8 cellular contexts compared by ENCODE assay signal in the genomic region with DNA sequence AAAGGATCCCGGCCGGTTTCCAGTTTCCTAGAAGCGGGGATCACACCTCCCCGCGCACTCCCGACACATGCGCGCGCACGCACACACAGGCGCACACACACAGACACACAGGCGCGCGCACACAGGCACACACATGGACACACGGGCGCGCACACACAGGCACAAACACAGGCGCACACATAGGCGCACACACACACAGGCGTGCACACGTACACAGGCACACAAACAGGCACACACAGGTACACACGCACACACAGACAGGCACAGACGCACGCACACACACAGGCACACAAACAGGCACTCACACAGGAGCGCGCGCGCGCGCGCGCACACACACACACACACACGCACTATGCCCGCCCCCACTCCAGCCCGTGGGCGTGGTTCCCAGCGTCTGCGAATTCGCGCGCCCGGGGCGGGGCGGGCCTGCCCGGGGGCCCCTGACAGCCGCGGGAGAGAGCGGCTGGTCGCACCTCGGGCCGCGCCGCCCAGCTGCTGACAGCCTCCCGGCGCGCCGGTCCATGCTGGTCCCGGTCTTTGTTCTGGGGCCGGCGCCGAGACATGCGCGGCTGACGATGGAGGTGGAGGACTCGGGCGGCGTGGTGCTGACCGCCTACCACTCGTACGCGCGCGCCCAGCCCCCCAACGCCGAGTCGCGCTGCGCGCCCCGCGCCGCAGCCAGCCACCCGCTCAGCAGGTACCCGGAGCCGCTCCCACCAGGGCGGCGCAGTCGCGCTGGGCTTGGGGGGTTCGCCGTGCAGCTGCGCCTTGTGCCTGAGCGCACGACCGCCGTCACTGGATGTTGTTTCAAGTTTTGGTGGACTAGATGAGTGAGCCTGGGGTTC.
DNase-seq lines count a peak whose midpoint lies in the region; ATAC-seq and TF ChIP-seq lines count a peak whose summit lies in the region.

TSS of gene ARHGAP28 (plus strand) at position 470 of the 845 bp plus-strand sequence. CDS start at position 576, 106 bp downstream.

- no peaks in the 10 kb centered on the region for H3K36me3 Mint-ChIP-seq in dendritic cell treated with granulocyte-macrophage colony-stimulating factor and Interleukin-4, amounts not matched to agents 40 ng/mL and 50 ng/mL, for 4 days (ENCODE audit: low read depth)

- ATAC-seq in GM18868 (IDR thresholded peaks at IDR 0.05; ENCODE audit: unreplicated experiment) = peak; percentile 64

- DNase-seq in Ammon's horn (ENCODE audit: low spot score) (peak; percentile 80), RWPE1 (ENCODE audit: low spot score) (peak; percentile 41)
- DNase-seq in stimulated activated CD8-positive, alpha-beta memory T cell treated with anti-CD3 and anti-CD28 coated beads, Interleukin-4, amount 100 ng/mL, for 48 hours = peak; percentile 29
- DNase-seq in activated CD4-positive, CD25-positive, alpha-beta regulatory T cell (lab: John Stamatoyannopoulos, UW) = no peak

- no peaks in the 10 kb centered on the region for H3K36me3 ChIP-seq in HUES48 (ENCODE audit: control insufficient read depth, insufficient read depth, low read length)

- CTCF ChIA-PET in RWPE1 (lab: Yijun Ruan, JAX) = interaction anchor here (0.5 kb wide), 1 partner anchor 176 kb away, joined by 5 read pairs; no protein-coding TSS in a partner anchor

- peak within 1 kb of the TSS; percentile 86 for H3K4me3 ChIP-seq in HUES48 (ENCODE audit: low read depth, low read length)

- TF ChIP-seq CTCF in RWPE1 (conservative IDR thresholded peaks at IDR 0.05; ENCODE audit: low read depth) = peak; percentile 17; the same call in 1 of the 2 replicates

- H3K9me3 Mint-ChIP-seq in dendritic cell treated with granulocyte-macrophage colony-stimulating factor and Interleukin-4, amounts not matched to agents 40 ng/mL and 50 ng/mL, for 4 days = no peaks in the 10 kb centered on the region

- H3K9ac ChIP-seq in HUES48 (ENCODE audit: low read depth, low read length) = peak within 1 kb of the TSS; percentile 84

- peak within 1 kb of the TSS; percentile 62 for H3K4me3 Mint-ChIP-seq in dendritic cell treated with granulocyte-macrophage colony-stimulating factor and Interleukin-4, amounts not matched to agents 40 ng/mL and 50 ng/mL, for 4 days

- no peaks in the 10 kb centered on the region for H3K9me3 ChIP-seq in HUES48 (ENCODE audit: control insufficient read depth, insufficient read depth, low read length)

- intact Hi-C loops in dendritic cell treated with granulocyte-macrophage colony-stimulating factor and Interleukin-4, amounts not matched to agents 40 ng/mL and 50 ng/mL, for 4 days (cut with micrococcal nuclease) = no loop called here

- peaks cover 21% of the 10 kb centered on the region for H3K27me3 Mint-ChIP-seq in dendritic cell treated with granulocyte-macrophage colony-stimulating factor and Interleukin-4, amounts not matched to agents 40 ng/mL and 50 ng/mL, for 4 days

- POLR2A ChIA-PET in RWPE1 (lab: Yijun Ruan, JAX; ENCODE audit: low non-redundant PET) = interaction anchor here (0.7 kb wide), 1 partner anchor 1220 kb away, joined by 3 read pairs; no protein-coding TSS in a partner anchor

- H3K27me3 ChIP-seq in HUES48 (ENCODE audit: control insufficient read depth, insufficient read depth, low read length) (no peaks in the 10 kb centered on the region), layer of hippocampus (ENCODE audit: control insufficient read depth, insufficient read depth, low read length) (no peaks in the 10 kb centered on the region)

- peaks cover 47% of the 10 kb centered on the region for H3K4me1 ChIP-seq in HUES48 (ENCODE audit: control insufficient read depth, insufficient read depth, low read length)

- H3K27ac ChIP-seq in HUES48 (ENCODE audit: low read depth, low read length) (peak within 1 kb of the TSS; percentile 97), RWPE1 (peak within 1 kb of the TSS; percentile 62), layer of hippocampus (ENCODE audit: low read depth, low read length) (peak within 1 kb of the TSS; percentile 46)

- no peak within 1 kb of the TSS for H3K27ac Mint-ChIP-seq in dendritic cell treated with granulocyte-macrophage colony-stimulating factor and Interleukin-4, amounts not matched to agents 40 ng/mL and 50 ng/mL, for 4 days

- H3K4me1 Mint-ChIP-seq in dendritic cell treated with granulocyte-macrophage colony-stimulating factor and Interleukin-4, amounts not matched to agents 40 ng/mL and 50 ng/mL, for 4 days (ENCODE audit: low read depth) = peaks cover 5% of the 10 kb centered on the region

Comparison
In these comparisons a context has a peak if more than half of its experiments do, and no peak if none do; other contexts are left out.
1. DNase-seq: peak in Ammon's horn (single experiment), RWPE1 (single experiment) and stimulated activated CD8-positive, alpha-beta memory T cell treated with anti-CD3 and anti-CD28 coated beads, Interleukin-4, amount 100 ng/mL, for 48 hours (single experiment); none in activated CD4-positive, CD25-positive, alpha-beta regulatory T cell (0 of 4).
2. H3K27ac ChIP-seq: peak in every context shown above with its lines; median percentile 97 in HUES48; 62 in RWPE1; 46 in layer of hippocampus.